ENCODE assay signal across 9 cellular contexts in genomic region chr12:10363922-10364838, GRCh38. TPM values are rescaled to one million over a fixed set of nuclear protein-coding genes. Genes with fewer than 3 reads are reported as not detected.
DNase-seq lines count a peak whose midpoint lies in the region; ATAC-seq and TF ChIP-seq lines count a peak whose summit lies in the region.
"Had no signal": no experiment of that assay in that cellular context is flagged by ENCODE, and none has a peak within 500 bp of the region (broad histone marks: within the 10 kb centered on the region; RNA-seq: fewer than 3 reads in every experiment).

No MANE protein-coding gene starts in this region.

- ATAC-seq in HG02610 (IDR thresholded peaks at IDR 0.05; ENCODE audit: unreplicated experiment), result peak; percentile 90
- ATAC-seq in activated CD8-positive, alpha-beta T cell treated with anti-CD3 and anti-CD28 coated beads, Interleukin-2, amount 10 ng/mL, durations not matched to agents 7 days and 5 days, result peak; percentile 64

- peaks cover 36% of the 10 kb centered on the region for H3K4me1 ChIP-seq in neural progenitor cell

- no peaks in the 10 kb centered on the region for H4K20me1 ChIP-seq in neural progenitor cell (ENCODE audit: low read depth)

- H3K27me3 Mint-ChIP-seq in activated CD8-positive, alpha-beta T cell treated with anti-CD3 and anti-CD28 coated beads, Interleukin-2, amount 10 ng/mL, durations not matched to agents 7 days and 5 days (ENCODE audit: low read depth), result no peaks in the 10 kb centered on the region
- no peaks in the 10 kb centered on the region for H3K27me3 Mint-ChIP-seq in neural progenitor cell (ENCODE audit: insufficient read depth, low read depth)

- H3K27me3 ChIP-seq in AG04450 (ENCODE audit: control insufficient read depth, insufficient read depth, low read length) (no peaks in the 10 kb centered on the region), neural progenitor cell (no peaks in the 10 kb centered on the region)

- H3K9me3 Mint-ChIP-seq in activated CD8-positive, alpha-beta T cell treated with anti-CD3 and anti-CD28 coated beads, Interleukin-2, amount 10 ng/mL, durations not matched to agents 7 days and 5 days (ENCODE audit: insufficient read depth), result peaks cover 6% of the 10 kb centered on the region
- peaks cover 6% of the 10 kb centered on the region for H3K9me3 Mint-ChIP-seq in neural progenitor cell

- H3K36me3 Mint-ChIP-seq in activated CD8-positive, alpha-beta T cell treated with anti-CD3 and anti-CD28 coated beads, Interleukin-2, amount 10 ng/mL, durations not matched to agents 7 days and 5 days (ENCODE audit: low read depth), result peaks cover 57% of the 10 kb centered on the region
- peaks cover 2% of the 10 kb centered on the region for H3K36me3 Mint-ChIP-seq in neural progenitor cell

- no peak overlapping the region for H3K9ac ChIP-seq in neural progenitor cell

- POLR2A ChIA-PET in AG04450 (lab: Yijun Ruan, JAX), result interaction anchor here (0.5 to 1.0 kb wide), 4 partner anchors 21 to 152 kb away, joined by 3 to 7 read pairs (median 4); partner anchors contain the start of gene GABARAPL1
- POLR2A ChIA-PET in activated CD8-positive, alpha-beta T cell treated with anti-CD3 and anti-CD28 coated beads, Interleukin-2, amount 10 ng/mL, durations not matched to agents 7 days and 5 days (lab: Charles Lee), result interaction anchor here (0.7 to 5.4 kb wide), 10 partner anchors 9 to 197 kb away, joined by 3 to 48 read pairs (median 5); no protein-coding TSS in a partner anchor

- peak overlapping the region; percentile 72 for H3K4me3 ChIP-seq in AG04450 (ENCODE audit: low read depth, low read length)
- peak overlapping the region; percentile 68 for H3K4me3 ChIP-seq in fibroblast of the aortic adventitia (ENCODE audit: low read depth, low read length)
- H3K4me3 ChIP-seq in neural progenitor cell, result peak overlapping the region; percentile 30

- H3K4me1 Mint-ChIP-seq in activated CD8-positive, alpha-beta T cell treated with anti-CD3 and anti-CD28 coated beads, Interleukin-2, amount 10 ng/mL, durations not matched to agents 7 days and 5 days (ENCODE audit: low read depth), result peaks cover 23% of the 10 kb centered on the region
- peaks cover 14% of the 10 kb centered on the region for H3K4me1 Mint-ChIP-seq in neural progenitor cell

- peak overlapping the region; percentile 74 for H3K4me2 ChIP-seq in neural progenitor cell

- DNase-seq in AG04450 (ENCODE audit: low read depth, low spot score) (no peak), GM13976 (ENCODE audit: low spot score) (peak; percentile 63), NAMALWA (ENCODE audit: low spot score) (peak; percentile 66), fibroblast of the aortic adventitia (ENCODE audit: low read depth) (peak; percentile 41), neural progenitor cell (ENCODE audit: low spot score) (peak; percentile 41), NCI-H128 (lab: John Stamatoyannopoulos, UW; ENCODE audit: unreplicated experiment) (no peak)
- peak; percentile 64 for DNase-seq in activated CD8-positive, alpha-beta T cell treated with anti-CD3 and anti-CD28 coated beads, Interleukin-2, amount 10 ng/mL, durations not matched to agents 7 days and 5 days

- H3K27ac Mint-ChIP-seq in activated CD8-positive, alpha-beta T cell treated with anti-CD3 and anti-CD28 coated beads, Interleukin-2, amount 10 ng/mL, durations not matched to agents 7 days and 5 days, result no peak overlapping the region
- no peak overlapping the region for H3K27ac Mint-ChIP-seq in neural progenitor cell

- H3K4me3 Mint-ChIP-seq in activated CD8-positive, alpha-beta T cell treated with anti-CD3 and anti-CD28 coated beads, Interleukin-2, amount 10 ng/mL, durations not matched to agents 7 days and 5 days, result no peak overlapping the region
- H3K4me3 Mint-ChIP-seq in neural progenitor cell, result no peak overlapping the region

- in situ Hi-C loops in GM13976 (cut with MboI; ENCODE audit: low sequenced_read_pairs, unreplicated experiment), result no loop called here

- peak overlapping the region; percentile 93 for H2AFZ ChIP-seq in neural progenitor cell (replicated peaks)

- no peak for TF ChIP-seq CTCF in AG04450 (IDR thresholded peaks at IDR 0.05; ENCODE audit: low read depth, low read length)
- no peak for TF ChIP-seq CTCF in GM13976 (IDR thresholded peaks at IDR 0.05; ENCODE audit: borderline replicate concordance, control extremely low read depth, extremely low read depth, insufficient read depth, missing control alignments)
- TF ChIP-seq CTCF in fibroblast of the aortic adventitia (IDR thresholded peaks at IDR 0.05; ENCODE audit: insufficient read depth, low read length), result no peak
- no peak for TF ChIP-seq CTCF in neural progenitor cell (IDR thresholded peaks at IDR 0.05)

- peaks cover 11% of the 10 kb centered on the region for H3F3A ChIP-seq in neural progenitor cell (ENCODE audit: low read depth)

- CTCF ChIA-PET in AG04450 (lab: Charles Lee), result interaction anchor here (0.6 to 1.9 kb wide), 5 partner anchors 128 to 807 kb away, joined by 3 to 8 read pairs (median 4); no protein-coding TSS in a partner anchor
- CTCF ChIA-PET in activated CD8-positive, alpha-beta T cell treated with anti-CD3 and anti-CD28 coated beads, Interleukin-2, amount 10 ng/mL, durations not matched to agents 7 days and 5 days (lab: Charles Lee), result interaction anchor here (1.0 to 4.2 kb wide), 13 partner anchors 11 to 198 kb away, joined by 3 to 32 read pairs (median 6); no protein-coding TSS in a partner anchor

- no peaks in the 10 kb centered on the region for H3K36me3 ChIP-seq in neural progenitor cell

- H3K27ac ChIP-seq in AG04450 (ENCODE audit: low read depth, low read length) (peak overlapping the region; percentile 80), neural progenitor cell (no peak overlapping the region)

- no peaks in the 10 kb centered on the region for H3K79me2 ChIP-seq in neural progenitor cell (ENCODE audit: low read depth)

- H3K9me3 ChIP-seq in AG04450 (ENCODE audit: control insufficient read depth, insufficient read depth, low read length) (peaks cover 5% of the 10 kb centered on the region), neural progenitor cell (ENCODE audit: low read depth) (no peaks in the 10 kb centered on the region)

RNA-seq across cellular contexts. Expression of gene KLRK1, which starts 25.7 kb away (rescaled TPM):
- not detected in 2 replicates for polyA plus RNA-seq in AG04450 (2011; rRNA removed)
- not detected in 2 replicates for polyA minus RNA-seq in AG04450 (2011; rRNA and poly(A)+ RNA removed)
- total RNA-seq in activated CD8-positive, alpha-beta T cell treated with anti-CD3 and anti-CD28 coated beads, Interleukin-2, amount 10 ng/mL, durations not matched to agents 7 days and 5 days, result 100 to 1,000 TPM; 117 to 123 TPM
- total RNA-seq in fibroblast of the aortic adventitia (ENCODE audit: low replicate concordance) (not detected in 2 replicates), neural progenitor cell (ENCODE audit: low replicate concordance) (not detected in 2 replicates)
- total RNA-seq: NCI-H460 had no signal

RNA-seq across cellular contexts. Expression of gene KLRC4, which starts 45.4 kb away (rescaled TPM):
- not detected in 2 replicates for polyA plus RNA-seq in AG04450 (2011; rRNA removed)
- polyA minus RNA-seq in AG04450 (2011; rRNA and poly(A)+ RNA removed), result not detected in 2 replicates
- 1 to 10 TPM; 3.6 to 4.9 TPM for total RNA-seq in activated CD8-positive, alpha-beta T cell treated with anti-CD3 and anti-CD28 coated beads, Interleukin-2, amount 10 ng/mL, durations not matched to agents 7 days and 5 days
- total RNA-seq in fibroblast of the aortic adventitia (ENCODE audit: low replicate concordance), result not detected in 2 replicates
- not detected in 2 replicates for total RNA-seq in neural progenitor cell (ENCODE audit: low replicate concordance)
- total RNA-seq: NCI-H460 had no signal

RNA-seq across cellular contexts. Expression of gene KLRC3, which starts 56.2 kb away (rescaled TPM):
- not detected in 2 replicates for polyA plus RNA-seq in AG04450 (2011; rRNA removed)
- polyA minus RNA-seq in AG04450 (2011; rRNA and poly(A)+ RNA removed), result not detected in 2 replicates
- 1 to 10 TPM; 1.3 to 2.1 TPM for total RNA-seq in activated CD8-positive, alpha-beta T cell treated with anti-CD3 and anti-CD28 coated beads, Interleukin-2, amount 10 ng/mL, durations not matched to agents 7 days and 5 days
- not detected in 2 replicates for total RNA-seq in fibroblast of the aortic adventitia (ENCODE audit: low replicate concordance)
- total RNA-seq in neural progenitor cell (ENCODE audit: low replicate concordance), result not detected in 2 replicates
- total RNA-seq: NCI-H460 had no signal

RNA-seq across cellular contexts. Expression of gene KLRD1, which starts 56.5 kb away (rescaled TPM):
- 0.11 and 0.33 TPM in 2 replicates for polyA plus RNA-seq in AG04450 (2011; rRNA removed)
- 0.14 and 0.26 TPM in 2 replicates for polyA minus RNA-seq in AG04450 (2011; rRNA and poly(A)+ RNA removed)
- 1 to 10 TPM; 7.6 to 8.8 TPM for total RNA-seq in activated CD8-positive, alpha-beta T cell treated with anti-CD3 and anti-CD28 coated beads, Interleukin-2, amount 10 ng/mL, durations not matched to agents 7 days and 5 days
- total RNA-seq in fibroblast of the aortic adventitia (ENCODE audit: low replicate concordance) (0.16 and 0.45 TPM in 2 replicates), neural progenitor cell (ENCODE audit: low replicate concordance) (0.06 TPM in 2 replicates)
- total RNA-seq: NCI-H460 had no signal

Comparison
In these comparisons a context has a peak if more than half of its experiments do, and no peak if none do; other contexts are left out.
1. DNase-seq: peak in GM13976 (single experiment), NAMALWA (single experiment), activated CD8-positive, alpha-beta T cell treated with anti-CD3 and anti-CD28 coated beads, Interleukin-2, amount 10 ng/mL, durations not matched to agents 7 days and 5 days (single experiment), fibroblast of the aortic adventitia (single experiment) and neural progenitor cell (single experiment); none in AG04450 (single experiment) and NCI-H128 (single experiment).
2. RNA of gene KLRK1, which starts 25.7 kb away (total RNA-seq): 117 to 123 TPM in activated CD8-positive, alpha-beta T cell treated with anti-CD3 and anti-CD28 coated beads, Interleukin-2, amount 10 ng/mL, durations not matched to agents 7 days and 5 days; not detected in fibroblast of the aortic adventitia and not detected in neural progenitor cell; every median in the first group is over 100 times any median in the second.
3. Peak in every context shown above with its lines, with median percentiles within 50 percentile points of each other: H3K4me3 ChIP-seq.